ENCODE assay signal across 8 cellular contexts in genomic region chr21:35256468-35256988, GRCh38.
DNase-seq lines count a peak whose midpoint lies in the region; ATAC-seq and TF ChIP-seq lines count a peak whose summit lies in the region.

No MANE protein-coding gene starts in this region.

- H3K4me2 ChIP-seq in PC-3 (ENCODE audit: low read length): peak overlapping the region; percentile 82

- H3K4me1 ChIP-seq in PC-3 (ENCODE audit: insufficient read depth, low read length) (peaks cover 58% of the 10 kb centered on the region), spleen (no peaks in the 10 kb centered on the region)

- CTCF ChIA-PET in PC-3 (lab: Charles Lee): interaction anchor here (0.7 kb wide), 2 partner anchors 120 to 173 kb away, joined by 3 read pairs; no protein-coding TSS in a partner anchor

- POLR2A ChIA-PET in PC-3 (lab: Charles Lee; ENCODE audit: unreplicated experiment): interaction anchor here (0.5 to 1.1 kb wide), 7 partner anchors 19 to 599 kb away, joined by 3 to 5 read pairs (median 3); no protein-coding TSS in a partner anchor

- H2AFZ ChIP-seq in PC-3 (ENCODE audit: low read length): peak overlapping the region; percentile 33; the same call in 1 of the 2 replicates

- H3F3A ChIP-seq in PC-3 (ENCODE audit: low read length, unreplicated experiment): peaks cover 7% of the 10 kb centered on the region

- intact Hi-C loops in PC-3 (cut with micrococcal nuclease) (loop anchor here (1.0 to 5.0 kb wide), 3 partner anchors 144 to 364 kb away; no protein-coding TSS in a partner anchor), spleen (cut with DNase I; ENCODE audit: low total_unique reads) (no loop called here)

- H3K9me3 ChIP-seq in PC-3 (ENCODE audit: low read length) (no peaks in the 10 kb centered on the region), spleen (peaks cover 0 to 10% (median 3%) of the 10 kb centered on the region in 8 donors)

- H3K36me3 ChIP-seq in PC-3 (ENCODE audit: low read depth, low read length) (no peaks in the 10 kb centered on the region), spleen (no peaks in the 10 kb centered on the region)

- no peak for TF ChIP-seq POLR2A in spleen (IDR thresholded peaks at IDR 0.05)

- DNase-seq in HPDE6-E6E7 (ENCODE audit: extremely low spot score) (peak; percentile 77), PC-3 (peak; percentile 98), epithelial cell of esophagus (ENCODE audit: low read depth) (peak; percentile 95), mucosa of gallbladder (ENCODE audit: low spot score) (peak; percentile 89), spleen (no peak), NCI-H1048 (lab: John Stamatoyannopoulos, UW) (no peak), T-helper 9 cell (no peak)

- H3K9me2 ChIP-seq in PC-3 (replicated peaks; ENCODE audit: low read length): no peaks in the 10 kb centered on the region

- H3K4me3 ChIP-seq in PC-3 (ENCODE audit: low read length) (peak overlapping the region; percentile 58), epithelial cell of esophagus (ENCODE audit: low read length) (no peak overlapping the region), spleen (peak overlapping the region in 1 of 8 donors; percentile 13)

- H3K27ac ChIP-seq in PC-3 (ENCODE audit: low read length) (peak overlapping the region; percentile 92), spleen (peak overlapping the region in 3 of 8 donors; percentile 15 to 42 (median 37))

- no peaks in the 10 kb centered on the region for H3K27me3 ChIP-seq in PC-3 (ENCODE audit: low read length)
- H3K27me3 ChIP-seq in spleen (replicated peaks in 1 of 7): no peaks in the 10 kb centered on the region

- ATAC-seq in PC-3 (peak; percentile 87), GM19463 (IDR thresholded peaks at IDR 0.05; ENCODE audit: unreplicated experiment) (no peak)

- no peaks in the 10 kb centered on the region for H3K79me2 ChIP-seq in PC-3 (ENCODE audit: low read length)

- TF ChIP-seq CTCF in PC-3 (conservative IDR thresholded peaks at IDR 0.05; ENCODE audit: low read depth, low read length): no peak
- peak; percentile 15 for TF ChIP-seq CTCF in epithelial cell of esophagus (IDR thresholded peaks at IDR 0.05; ENCODE audit: insufficient read depth, low read depth, low read length, missing control alignments)
- no peak for TF ChIP-seq CTCF in spleen (IDR thresholded peaks at IDR 0.05 in 8 of 11, conservative IDR thresholded peaks at IDR 0.05 in 3 of 11)

- WGBS in spleen, 5 donors: 53 to 77% (median 62%) methylated on average over 10 of the region's 10 CpGs

- peak overlapping the region; percentile 63 for H3K9ac ChIP-seq in PC-3 (ENCODE audit: low read length)

- BruUV-seq in PC-3 (replicated peaks; lab: Mats Ljungman, UMichigan): no TSS peak

- H4K20me1 ChIP-seq in PC-3 (ENCODE audit: low read length): no peaks in the 10 kb centered on the region

Comparison
In these comparisons a context has a peak if more than half of its experiments do, and no peak if none do; other contexts are left out.
1. DNase-seq: peak in HPDE6-E6E7 (single experiment), PC-3 (single experiment), epithelial cell of esophagus (single experiment) and mucosa of gallbladder (single experiment); none in spleen (single experiment), NCI-H1048 (single experiment) and T-helper 9 cell (single experiment).